In the genomic region with DNA sequence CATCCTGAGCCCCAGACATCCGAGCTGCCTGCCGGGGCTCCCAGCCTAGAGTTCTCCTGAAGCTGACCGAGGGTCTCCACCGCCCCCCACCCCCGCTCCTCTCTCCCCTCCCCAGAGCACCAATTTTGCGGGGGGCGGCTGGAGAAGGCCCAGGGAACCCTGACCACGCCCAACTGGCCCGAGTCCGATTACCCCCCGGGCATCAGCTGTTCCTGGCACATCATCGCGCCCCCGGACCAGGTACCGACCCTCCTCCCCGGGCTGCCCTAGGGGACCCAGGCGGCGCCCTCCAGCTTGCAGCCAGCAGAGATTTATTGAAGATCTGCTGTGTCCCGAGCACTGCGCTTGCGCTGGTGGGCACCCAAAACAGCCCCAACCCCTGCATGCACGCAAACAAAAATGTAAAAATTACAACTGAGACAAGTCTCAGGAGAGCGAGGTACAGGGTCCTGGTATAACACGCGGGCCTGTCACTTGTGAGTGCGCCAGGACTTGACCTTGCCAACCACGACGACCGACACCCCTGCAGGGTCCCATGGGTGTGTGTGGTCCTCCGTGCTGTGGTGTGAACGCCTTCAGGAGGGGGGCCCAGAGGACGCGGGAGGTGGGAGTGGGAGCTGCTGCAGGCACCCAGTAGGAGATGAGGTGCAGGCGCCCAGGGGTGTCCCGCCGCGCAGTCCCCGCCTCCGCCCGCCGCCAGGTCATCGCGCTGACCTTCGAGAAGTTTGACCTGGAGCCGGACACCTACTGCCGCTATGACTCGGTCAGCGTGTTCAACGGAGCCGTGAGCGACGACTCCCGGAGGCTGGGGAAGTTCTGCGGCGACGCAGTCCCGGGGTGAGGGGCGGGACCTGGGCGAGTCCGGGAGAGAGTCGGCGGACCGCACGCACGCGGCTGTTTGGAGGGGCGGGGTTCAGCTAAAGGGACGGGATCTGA, we compare ENCODE assay signal across 8 cellular contexts. TPM values are rescaled to one million over a fixed set of nuclear protein-coding genes. Genes with fewer than 3 reads are reported as not detected.
DNase-seq lines count a peak whose midpoint lies in the region; ATAC-seq and TF ChIP-seq lines count a peak whose summit lies in the region.

No MANE protein-coding gene starts in this region.

- peak overlapping the region; percentile 67 for H3K4me3 Mint-ChIP-seq in progenitor cell of endocrine pancreas (ENCODE audit: low read depth)

- TF ChIP-seq CTCF in foreskin keratinocyte (conservative IDR thresholded peaks at IDR 0.05) (no peak), progenitor cell of endocrine pancreas (IDR thresholded peaks at IDR 0.05; ENCODE audit: unreplicated experiment) (no peak)

- H3K36me3 Mint-ChIP-seq in progenitor cell of endocrine pancreas (ENCODE audit: insufficient read depth), result no peaks in the 10 kb centered on the region

- no peak overlapping the region for H3K27ac ChIP-seq in foreskin keratinocyte

- no peaks in the 10 kb centered on the region for H3K9me3 Mint-ChIP-seq in progenitor cell of endocrine pancreas (ENCODE audit: low read depth)

- H3K4me1 Mint-ChIP-seq in progenitor cell of endocrine pancreas (ENCODE audit: low read depth), result peaks cover 16% of the 10 kb centered on the region

- H3K4me1 ChIP-seq in foreskin keratinocyte, result no peaks in the 10 kb centered on the region

- ATAC-seq in foreskin keratinocyte, result peak; percentile 23
- ATAC-seq in HG02884 (IDR thresholded peaks at IDR 0.05; ENCODE audit: unreplicated experiment), result no peak

- no peaks in the 10 kb centered on the region for H3K27me3 ChIP-seq in foreskin keratinocyte

- DNase-seq in SIG-M5 treated with dmso at 0.1 percent for 504 hours (lab: John Stamatoyannopoulos, UW; ENCODE audit: unreplicated experiment) (peak; percentile 18), SIG-M5 (lab: John Stamatoyannopoulos, UW) (no peak), foreskin keratinocyte (no peak), progenitor cell of endocrine pancreas (ENCODE audit: low spot score, unreplicated experiment) (no peak), NCI-H526 treated with DMSO at 0.1 percent for 48 hours (lab: John Stamatoyannopoulos, UW) (no peak), hippocampal formation (lab: John Stamatoyannopoulos, UW) (no peak)
- peak; percentile 62 to 66 for DNase-seq in activated T-cell treated with anti-CD3 and anti-CD28 coated beads, Interleukin-2, amount 50 U/mL, for 48 hours

- peak overlapping the region; percentile 7 for H3K27ac Mint-ChIP-seq in progenitor cell of endocrine pancreas

- peaks cover 25% of the 10 kb centered on the region for H3K27me3 Mint-ChIP-seq in progenitor cell of endocrine pancreas

RNA-seq across cellular contexts. Expression of gene PCOLCE, which starts 3.1 kb away (rescaled TPM):
- 2.1 and 2.6 TPM in 2 replicates for total RNA-seq in foreskin keratinocyte
- polyA plus RNA-seq in foreskin keratinocyte, result 5.2 and 6.9 TPM in 2 replicates
- 16.1 and 20.3 TPM in 2 replicates for total RNA-seq in progenitor cell of endocrine pancreas

RNA-seq across cellular contexts. Expression of gene MOSPD3, which starts 7.1 kb away (rescaled TPM):
- 9.7 and 11.7 TPM in 2 replicates for total RNA-seq in foreskin keratinocyte
- 17.7 and 18.4 TPM in 2 replicates for polyA plus RNA-seq in foreskin keratinocyte
- 27.1 and 27.9 TPM in 2 replicates for total RNA-seq in progenitor cell of endocrine pancreas

RNA-seq across cellular contexts. Expression of gene FBXO24, which starts 19.1 kb away (rescaled TPM):
- 0.27 and 0.49 TPM in 2 replicates for total RNA-seq in foreskin keratinocyte
- 0.44 and 0.46 TPM in 2 replicates for polyA plus RNA-seq in foreskin keratinocyte
- 0.41 and 1.2 TPM in 2 replicates for total RNA-seq in progenitor cell of endocrine pancreas

RNA-seq across cellular contexts. Expression of gene LRCH4, which starts 19.3 kb away (rescaled TPM):
- total RNA-seq in foreskin keratinocyte (12.2 and 15.1 TPM in 2 replicates), progenitor cell of endocrine pancreas (76.6 and 82.7 TPM in 2 replicates)
- polyA plus RNA-seq in foreskin keratinocyte, result 16.1 and 19.1 TPM in 2 replicates

RNA-seq across cellular contexts. Expression of gene SAP25, which starts 31.5 kb away (rescaled TPM):
- total RNA-seq in foreskin keratinocyte, result not detected in 2 replicates
- polyA plus RNA-seq in foreskin keratinocyte, result 0.64 and 0.70 TPM in 2 replicates
- total RNA-seq in progenitor cell of endocrine pancreas, result 7.7 and 8.1 TPM in 2 replicates

Comparison
In these comparisons a context has a peak if more than half of its experiments do, and no peak if none do; other contexts are left out.
1. DNase-seq: peak in SIG-M5 treated with dmso at 0.1 percent for 504 hours (single experiment) and activated T-cell treated with anti-CD3 and anti-CD28 coated beads, Interleukin-2, amount 50 U/mL, for 48 hours (2 of 2); none in SIG-M5 (single experiment), foreskin keratinocyte (0 of 2), progenitor cell of endocrine pancreas (single experiment), NCI-H526 treated with DMSO at 0.1 percent for 48 hours (single experiment) and hippocampal formation (0 of 2).